In genomic region chr1:66217021-66217420, GRCh38 we compare ENCODE assay signal across 15 cellular contexts.
DNase-seq lines count a peak whose midpoint lies in the region; ATAC-seq and TF ChIP-seq lines count a peak whose summit lies in the region.
"Had no signal": no experiment of that assay in that cellular context is flagged by ENCODE, and none has a peak within 500 bp of the region (broad histone marks: within the 10 kb centered on the region; RNA-seq: fewer than 3 reads in every experiment).

No MANE protein-coding gene starts in this region.

- ATAC-seq in esophagus mucosa, result no peak
- ATAC-seq: left lobe of liver had no signal

- no peaks in the 10 kb centered on the region for H3K27me3 Mint-ChIP-seq in activated CD4-positive, alpha-beta T cell treated with anti-CD3 and anti-CD28 coated beads, Interleukin-2, amount 10 ng/mL, durations not matched to agents 24 days and 14 days
- H3K27me3 Mint-ChIP-seq: activated CD4-positive, alpha-beta memory T cell treated with anti-CD3 and anti-CD28 coated beads, Interleukin-2, amount 10 ng/mL, durations not matched to agents 7 days and 5 days had no signal

- H3K36me3 Mint-ChIP-seq in activated CD4-positive, alpha-beta T cell treated with anti-CD3 and anti-CD28 coated beads, Interleukin-2, amount 10 ng/mL, durations not matched to agents 24 days and 14 days (ENCODE audit: low read depth), result peaks cover 2% of the 10 kb centered on the region

- DNase-seq in EL (peak; percentile 84), NCI-H187 treated with DMSO at 0.1 percent for 48 hours (lab: John Stamatoyannopoulos, UW) (peak; percentile 74), astrocyte of the spinal cord (ENCODE audit: low read depth, low spot score) (peak; percentile 45), non-pigmented ciliary epithelial cell (ENCODE audit: low read depth) (peak; percentile 19), T-helper 9 cell (no peak)
- no peak for DNase-seq in activated CD4-positive, alpha-beta T cell treated with anti-CD3 and anti-CD28 coated beads, Interleukin-2, amount 10 ng/mL, durations not matched to agents 24 days and 14 days
- DNase-seq: activated CD4-positive, alpha-beta memory T cell treated with anti-CD3 and anti-CD28 coated beads, Interleukin-2, amount 10 ng/mL, durations not matched to agents 7 days and 5 days; activated gamma-delta T cell treated with Interleukin-2 at 50 U/mL for 16 hours; COR-L47; effector CD4-positive, alpha-beta T cell; NCI-H1092; nephron progenitor cell; SIG-M5 had no signal

- in situ Hi-C loops in astrocyte of the spinal cord (cut with HindIII; ENCODE audit: low sequenced_read_pairs), result no loop called here

- no peak overlapping the region for H3K4me3 Mint-ChIP-seq in activated CD4-positive, alpha-beta T cell treated with anti-CD3 and anti-CD28 coated beads, Interleukin-2, amount 10 ng/mL, durations not matched to agents 24 days and 14 days
- H3K4me3 Mint-ChIP-seq: activated CD4-positive, alpha-beta memory T cell treated with anti-CD3 and anti-CD28 coated beads, Interleukin-2, amount 10 ng/mL, durations not matched to agents 7 days and 5 days; nephron progenitor cell had no signal

- H3K9me3 Mint-ChIP-seq in activated CD4-positive, alpha-beta T cell treated with anti-CD3 and anti-CD28 coated beads, Interleukin-2, amount 10 ng/mL, durations not matched to agents 24 days and 14 days, result peaks cover 17% of the 10 kb centered on the region
- H3K9me3 Mint-ChIP-seq: activated CD4-positive, alpha-beta memory T cell treated with anti-CD3 and anti-CD28 coated beads, Interleukin-2, amount 10 ng/mL, durations not matched to agents 7 days and 5 days; nephron progenitor cell had no signal

- no peak overlapping the region for H3K27ac Mint-ChIP-seq in activated CD4-positive, alpha-beta T cell treated with anti-CD3 and anti-CD28 coated beads, Interleukin-2, amount 10 ng/mL, durations not matched to agents 24 days and 14 days
- H3K27ac Mint-ChIP-seq: activated CD4-positive, alpha-beta memory T cell treated with anti-CD3 and anti-CD28 coated beads, Interleukin-2, amount 10 ng/mL, durations not matched to agents 7 days and 5 days; nephron progenitor cell had no signal

- no peak for TF ChIP-seq CTCF in astrocyte of the spinal cord (IDR thresholded peaks at IDR 0.05; ENCODE audit: low read depth, low read length)

- H3K4me3 ChIP-seq in astrocyte of the spinal cord (ENCODE audit: low read depth, low read length), result no peak overlapping the region

- intact Hi-C loops in activated CD4-positive, alpha-beta T cell treated with anti-CD3 and anti-CD28 coated beads, Interleukin-2, amount 10 ng/mL, durations not matched to agents 24 days and 14 days (cut with micrococcal nuclease), result no loop called here

- H3K4me1 Mint-ChIP-seq in activated CD4-positive, alpha-beta T cell treated with anti-CD3 and anti-CD28 coated beads, Interleukin-2, amount 10 ng/mL, durations not matched to agents 24 days and 14 days, result peaks cover 14% of the 10 kb centered on the region

Comparison
In these comparisons a context has a peak if more than half of its experiments do, and no peak if none do; other contexts are left out.
1. DNase-seq: peak in EL (single experiment), NCI-H187 treated with DMSO at 0.1 percent for 48 hours (single experiment), astrocyte of the spinal cord (single experiment) and non-pigmented ciliary epithelial cell (single experiment); none in activated CD4-positive, alpha-beta T cell treated with anti-CD3 and anti-CD28 coated beads, Interleukin-2, amount 10 ng/mL, durations not matched to agents 24 days and 14 days (single experiment) and T-helper 9 cell (single experiment).